ENCODE assay signal across 25 cellular contexts in genomic region chr20:63943808-63944077, GRCh38.
"Had no signal": no experiment of that assay in that cellular context is flagged by ENCODE, and none has a peak within 500 bp of the region (broad histone marks: within the 10 kb centered on the region; RNA-seq: fewer than 3 reads in every experiment).

No MANE protein-coding gene starts in this region.

- H3K27me3 Mint-ChIP-seq: activated B cell treated with CpG ODN at 0.5 μM for 24 hours; activated CD4-positive, alpha-beta memory T cell treated with anti-CD3 and anti-CD28 coated beads for 36 hours; activated naive CD8-positive, alpha-beta T cell treated with anti-CD3 and anti-CD28 coated beads, Interleukin-2, amount 10 ng/mL, durations not matched to agents 7 days and 5 days; activated T-helper 17 cell treated with anti-CD3 and anti-CD28 coated beads, Interleukin-2, amount 50 U/mL, for 72 hours; type B pancreatic cell had no signal

- H3K9me3 Mint-ChIP-seq: activated B cell treated with CpG ODN at 0.5 μM for 24 hours; activated CD4-positive, alpha-beta memory T cell treated with anti-CD3 and anti-CD28 coated beads for 36 hours; activated naive CD8-positive, alpha-beta T cell treated with anti-CD3 and anti-CD28 coated beads, Interleukin-2, amount 10 ng/mL, durations not matched to agents 7 days and 5 days; activated T-helper 17 cell treated with anti-CD3 and anti-CD28 coated beads, Interleukin-2, amount 50 U/mL, for 72 hours; mesothelial cell of epicardium; nephron; type B pancreatic cell had no signal

- H3K27ac ChIP-seq: body of pancreas, hepatocyte had no signal

- H3K4me3 Mint-ChIP-seq: activated B cell treated with CpG ODN at 0.5 μM for 24 hours; activated CD4-positive, alpha-beta memory T cell treated with anti-CD3 and anti-CD28 coated beads for 36 hours; activated naive CD8-positive, alpha-beta T cell treated with anti-CD3 and anti-CD28 coated beads, Interleukin-2, amount 10 ng/mL, durations not matched to agents 7 days and 5 days; activated T-helper 17 cell treated with anti-CD3 and anti-CD28 coated beads, Interleukin-2, amount 50 U/mL, for 72 hours; endodermal cell; mesothelial cell of epicardium; nephron; type B pancreatic cell had no signal

- DNase-seq: activated B cell treated with CpG ODN at 0.5 μM for 24 hours; activated CD4-positive, alpha-beta memory T cell treated with anti-CD3 and anti-CD28 coated beads for 36 hours; activated CD4-positive, alpha-beta T cell treated with anti-CD3 and anti-CD28 coated beads for 4 hours; activated naive CD4-positive, alpha-beta T cell; activated naive CD8-positive, alpha-beta T cell treated with anti-CD3 and anti-CD28 coated beads, Interleukin-2, amount 10 ng/mL, durations not matched to agents 7 days and 5 days; activated T-cell treated with anti-CD3 and anti-CD28 coated beads, Interleukin-2, amount 50 U/mL, for 1 hour; caudate nucleus; dorsolateral prefrontal cortex; endodermal cell; erythroblast; nucleus accumbens; stimulated activated CD4-positive, alpha-beta T cell treated with anti-CD3 and anti-CD28 coated beads, Interleukin-4, amount 100 ng/mL, for 4 hours; stimulated activated naive CD4-positive, alpha-beta T cell had no signal

- FAIRE-seq: colon, islet of Langerhans, TTC549 had no signal

- H2AFZ ChIP-seq: hepatocyte had no signal

- H3K4me2 ChIP-seq: hepatocyte had no signal

- H3K36me3 Mint-ChIP-seq: type B pancreatic cell had no signal

- ATAC-seq: activated T-helper 17 cell treated with anti-CD3 and anti-CD28 coated beads, Interleukin-2, amount 50 U/mL, for 72 hours; body of pancreas; left cardiac atrium had no signal

- H3K9me3 ChIP-seq: body of pancreas, spleen, suprapubic skin had no signal

- H3K27ac Mint-ChIP-seq: activated B cell treated with CpG ODN at 0.5 μM for 24 hours; activated CD4-positive, alpha-beta memory T cell treated with anti-CD3 and anti-CD28 coated beads for 36 hours; activated naive CD8-positive, alpha-beta T cell treated with anti-CD3 and anti-CD28 coated beads, Interleukin-2, amount 10 ng/mL, durations not matched to agents 7 days and 5 days; activated T-helper 17 cell treated with anti-CD3 and anti-CD28 coated beads, Interleukin-2, amount 50 U/mL, for 72 hours; endodermal cell; mesothelial cell of epicardium; nephron had no signal

- H3K27me3 ChIP-seq: body of pancreas, dorsolateral prefrontal cortex, hepatocyte, spleen, suprapubic skin had no signal

- H3K4me3 ChIP-seq: body of pancreas, dorsolateral prefrontal cortex, hepatocyte, spleen, suprapubic skin had no signal
